ENCODE assay signal across 10 cellular contexts in the genomic region with DNA sequence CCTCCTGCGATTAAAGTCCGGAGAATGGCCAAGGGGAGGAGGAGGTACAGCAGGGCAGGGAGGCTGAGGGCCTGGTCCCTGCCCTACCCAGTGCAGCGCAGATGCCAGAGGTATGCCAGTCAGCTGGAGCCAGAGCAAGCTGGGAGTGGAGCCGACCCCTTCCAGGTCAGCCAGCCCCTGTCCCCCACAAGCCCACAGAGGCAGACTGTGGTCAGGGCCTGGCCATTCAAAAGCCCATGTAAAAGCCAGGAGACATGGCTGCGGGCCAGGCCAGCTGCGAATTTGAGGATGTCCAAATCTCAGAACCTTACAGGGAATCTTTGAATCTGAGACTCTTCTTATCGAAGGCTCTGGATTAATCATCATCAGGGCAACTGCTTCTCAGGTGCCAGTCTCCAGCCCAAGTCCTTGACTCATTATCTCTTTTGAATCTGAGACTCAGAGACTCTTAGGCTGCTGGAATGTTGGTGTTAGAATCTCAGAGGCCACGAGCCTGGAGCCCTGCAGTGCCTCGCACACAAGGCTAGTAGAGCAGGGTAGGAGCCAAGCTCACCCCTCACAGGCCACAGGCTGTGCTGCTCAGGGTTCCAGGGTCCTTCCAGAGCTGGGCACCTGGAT. TPM values are rescaled to one million over a fixed set of nuclear protein-coding genes. Genes with fewer than 3 reads are reported as not detected.
DNase-seq lines count a peak whose midpoint lies in the region; ATAC-seq, FAIRE-seq and TF ChIP-seq lines count a peak whose summit lies in the region.
"Had no signal": no experiment of that assay in that cellular context is flagged by ENCODE, and none has a peak within 500 bp of the region (broad histone marks: within the 10 kb centered on the region; RNA-seq: fewer than 3 reads in every experiment).

No MANE protein-coding gene starts in this region.

- peak overlapping the region; percentile 56 for H3K4me2 ChIP-seq in endothelial cell of umbilical vein (ENCODE audit: insufficient read depth, low read length)

- H3K4me3 ChIP-seq in endothelial cell of umbilical vein (replicated peaks in 1 of 3; ENCODE audit: insufficient read depth in 1 of 3, low read depth in 1 of 3, low read length in 3 of 3) (peak overlapping the region in 2 of 3 experiments; percentile 43 to 49), mucosa of descending colon (no peak overlapping the region), aorta (ENCODE audit: low read length in 2 of 2) (peak overlapping the region; percentile 52 to 57)

- ATAC-seq in stimulated activated naive CD8-positive, alpha-beta T cell treated with anti-CD3 and anti-CD28 coated beads, Interleukin-15, amount 100 ng/mL, for 72 hours = peak; percentile 46
- ATAC-seq in stimulated activated naive CD8-positive, alpha-beta T cell treated with anti-CD3 and anti-CD28 coated beads, Interleukin-15, Interleukin-2, amounts not matched to agents 100 U/mL and 50 U/mL, for 24 hours = no peak
- ATAC-seq in mucosa of descending colon (peak; percentile 56), aorta (ENCODE audit: low FRiP score) (peak; percentile 45), T-cell (replicated peaks in 1 of 4) (no peak)

- no peaks in the 10 kb centered on the region for H3K27me3 Mint-ChIP-seq in stimulated activated naive CD8-positive, alpha-beta T cell treated with anti-CD3 and anti-CD28 coated beads, Interleukin-15, amount 100 ng/mL, for 72 hours
- H3K27me3 Mint-ChIP-seq in T-cell = peaks cover 2 to 22% of the 10 kb centered on the region in 2 donors
- H3K27me3 Mint-ChIP-seq: activated naive CD4-positive, alpha-beta T cell treated with anti-CD3 and anti-CD28 coated beads, Interleukin-2, amount 50 U/mL, for 24 hours had no signal

- H3K4me3 Mint-ChIP-seq in stimulated activated naive CD8-positive, alpha-beta T cell treated with anti-CD3 and anti-CD28 coated beads, Interleukin-15, amount 100 ng/mL, for 72 hours = no peak overlapping the region
- no peak overlapping the region for H3K4me3 Mint-ChIP-seq in T-cell

- no peak for TF ChIP-seq POLR2A in endothelial cell of umbilical vein (IDR thresholded peaks at IDR 0.05; ENCODE audit: low read depth, low read length)

- H3K4me1 ChIP-seq in endothelial cell of umbilical vein (ENCODE audit: control insufficient read depth, extremely low read depth, insufficient read depth, low read length) (peaks cover 9% of the 10 kb centered on the region), mucosa of descending colon (ENCODE audit: low read depth) (no peaks in the 10 kb centered on the region), aorta (ENCODE audit: control insufficient read depth in 1 of 2, insufficient read depth in 2 of 2, low read length in 2 of 2) (no peaks in the 10 kb centered on the region)

- peak overlapping the region; percentile 0 for H2AFZ ChIP-seq in endothelial cell of umbilical vein (ENCODE audit: low read depth, low read length)

- peak overlapping the region; percentile 7 for H3K9ac ChIP-seq in endothelial cell of umbilical vein (replicated peaks; ENCODE audit: extremely low read depth, insufficient read depth, low read length)

- POLR2A ChIA-PET in endothelial cell of umbilical vein (lab: Charles Lee) = no interaction called here
- POLR2A ChIA-PET in T-cell (lab: Charles Lee) = no interaction called here

- no peak for TF ChIP-seq CTCF in endothelial cell of umbilical vein (IDR thresholded peaks at IDR 0.05; ENCODE audit: extremely low read depth in 1 of 2, insufficient read depth in 1 of 2, low read depth in 1 of 2, low read length in 2 of 2)
- TF ChIP-seq CTCF in mucosa of descending colon (IDR thresholded peaks at IDR 0.05) = no peak

- 30 to 40% methylated on average over 9 of the region's 9 CpGs for WGBS in aorta, 2 donors

- H3K36me3 ChIP-seq in endothelial cell of umbilical vein (ENCODE audit: control insufficient read depth in 2 of 2, extremely low read depth in 1 of 2, insufficient read depth in 2 of 2, low read length in 2 of 2) (no peaks in the 10 kb centered on the region), mucosa of descending colon (ENCODE audit: low read depth) (no peaks in the 10 kb centered on the region), aorta (ENCODE audit: control insufficient read depth in 1 of 2, insufficient read depth in 2 of 2, low read length in 1 of 2) (no peaks in the 10 kb centered on the region)

- TSS peak; percentile 51 for BruUV-seq in endothelial cell of umbilical vein (replicated peaks; lab: Mats Ljungman, UMichigan)

- H3K27ac Mint-ChIP-seq in stimulated activated naive CD8-positive, alpha-beta T cell treated with anti-CD3 and anti-CD28 coated beads, Interleukin-15, amount 100 ng/mL, for 72 hours = no peak overlapping the region
- no peak overlapping the region for H3K27ac Mint-ChIP-seq in T-cell
- H3K27ac Mint-ChIP-seq: activated naive CD4-positive, alpha-beta T cell treated with anti-CD3 and anti-CD28 coated beads, Interleukin-2, amount 50 U/mL, for 24 hours had no signal

- H3K27ac ChIP-seq in endothelial cell of umbilical vein (ENCODE audit: insufficient read depth, low read depth, low read length) (peak overlapping the region; percentile 6), aorta (ENCODE audit: low read depth in 1 of 2, low read length in 2 of 2) (peak overlapping the region; percentile 23 to 74)

- H3K9me3 Mint-ChIP-seq in stimulated activated naive CD8-positive, alpha-beta T cell treated with anti-CD3 and anti-CD28 coated beads, Interleukin-15, amount 100 ng/mL, for 72 hours = no peaks in the 10 kb centered on the region
- H3K9me3 Mint-ChIP-seq in T-cell = no peaks in the 10 kb centered on the region
- H3K9me3 Mint-ChIP-seq: activated naive CD4-positive, alpha-beta T cell treated with anti-CD3 and anti-CD28 coated beads, Interleukin-2, amount 50 U/mL, for 24 hours had no signal

- H3K9me3 ChIP-seq in endothelial cell of umbilical vein (replicated peaks; ENCODE audit: control insufficient read depth, insufficient read depth, low read length) = no peaks in the 10 kb centered on the region
- H3K9me3 ChIP-seq in mucosa of descending colon = no peaks in the 10 kb centered on the region
- H3K9me3 ChIP-seq in aorta (ENCODE audit: control insufficient read depth, low read length) = no peaks in the 10 kb centered on the region

- H3K9me1 ChIP-seq in endothelial cell of umbilical vein (replicated peaks; ENCODE audit: control insufficient read depth, extremely low read depth, insufficient read depth, low read length) = no peaks in the 10 kb centered on the region

- no peaks in the 10 kb centered on the region for H3K27me3 ChIP-seq in endothelial cell of umbilical vein (ENCODE audit: control insufficient read depth in 2 of 2, insufficient read depth in 2 of 2, low read length in 2 of 2)
- no peaks in the 10 kb centered on the region for H3K27me3 ChIP-seq in aorta (ENCODE audit: control insufficient read depth in 1 of 2, insufficient read depth in 2 of 2, low read length in 1 of 2)

- no peak for DNase-seq in stimulated activated naive CD8-positive, alpha-beta T cell treated with anti-CD3 and anti-CD28 coated beads, Interleukin-15, amount 100 ng/mL, for 72 hours
- no peak for DNase-seq in stimulated activated naive CD8-positive, alpha-beta T cell treated with anti-CD3 and anti-CD28 coated beads, Interleukin-15, Interleukin-2, amounts not matched to agents 100 U/mL and 50 U/mL, for 24 hours
- DNase-seq in endothelial cell of umbilical vein (ENCODE audit: low read depth, low spot score) (peak; percentile 32), mucosa of descending colon (peak in 2 of 3 donors; percentile 52 to 56), aorta (peak in 1 of 2 donors; percentile 67), T-cell (no peak), NCI-H2227 treated with DMSO at 0.1 percent for 48 hours (lab: John Stamatoyannopoulos, UW) (no peak), NCI-H146 treated with DMSO at 0.1 percent for 48 hours (lab: John Stamatoyannopoulos, UW; ENCODE audit: unreplicated experiment) (no peak)
- DNase-seq: NCI-H524 treated with DMSO at 0.1 percent for 48 hours had no signal

- CTCF ChIA-PET in endothelial cell of umbilical vein (lab: Charles Lee) (no interaction called here), T-cell (lab: Charles Lee) (no interaction called here)

- H3K4me1 Mint-ChIP-seq in stimulated activated naive CD8-positive, alpha-beta T cell treated with anti-CD3 and anti-CD28 coated beads, Interleukin-15, amount 100 ng/mL, for 72 hours = peaks cover 27% of the 10 kb centered on the region
- H3K4me1 Mint-ChIP-seq in T-cell = peaks cover 10 to 24% (median 16%) of the 10 kb centered on the region in 3 donors

- dilution Hi-C loops in endothelial cell of umbilical vein (cut with MboI; ENCODE audit: extremely low pct_ligation_motif_present, low sequenced_read_pairs) = no loop called here

- peak; percentile 72 for FAIRE-seq in endothelial cell of umbilical vein (lab: Jason Lieb, UNC)

- H3K79me2 ChIP-seq in endothelial cell of umbilical vein (ENCODE audit: control insufficient read depth, insufficient read depth, low read length) = no peaks in the 10 kb centered on the region

- no peaks in the 10 kb centered on the region for H4K20me1 ChIP-seq in endothelial cell of umbilical vein (replicated peaks; ENCODE audit: control insufficient read depth, extremely low read depth, insufficient read depth, low read length)

- intact Hi-C loops in endothelial cell of umbilical vein (cut with micrococcal nuclease) (no loop called here), mucosa of descending colon (cut with DNase I, micrococcal nuclease) (no loop called here), aorta (cut with DNase I) (no loop called here)

- H3K36me3 Mint-ChIP-seq in T-cell = no peaks in the 10 kb centered on the region
- H3K36me3 Mint-ChIP-seq: activated naive CD4-positive, alpha-beta T cell treated with anti-CD3 and anti-CD28 coated beads, Interleukin-2, amount 50 U/mL, for 24 hours had no signal

RNA-seq across cellular contexts. Expression of a gene that starts 0.6 kb away (rescaled TPM):
- total RNA-seq in endothelial cell of umbilical vein (9.4 and 9.9 TPM in 2 replicates), mucosa of descending colon (10 to 100 TPM; 28.0 to 39.3 (median 30.9) TPM), aorta (10 to 100 TPM; 17.1 to 27.4 TPM), T-cell (1 to 10 TPM; 1.2 to 2.0 (median 1.4) TPM)
- polyA plus RNA-seq in endothelial cell of umbilical vein (5.4 and 6.7 TPM in 2 replicates), aorta (10 to 100 TPM; 15.2 to 15.4 TPM)
- polyA plus RNA-seq in endothelial cell of umbilical vein (2011; cell fraction: cytosol; rRNA removed) = 5.8 and 6.3 TPM in 2 replicates
- 12.5 and 13.9 TPM in 2 replicates for polyA plus RNA-seq in endothelial cell of umbilical vein (2011; cell fraction: nucleus; rRNA removed)
- polyA plus RNA-seq in endothelial cell of umbilical vein (2012) = 7.1 and 11.5 TPM in 2 replicates
- 6.4 and 8.3 TPM in 2 replicates for polyA minus RNA-seq in endothelial cell of umbilical vein
- 9.2 TPM for polyA minus RNA-seq in endothelial cell of umbilical vein (2011; cell fraction: cytosol; rRNA and poly(A)+ RNA removed)
- polyA minus RNA-seq in endothelial cell of umbilical vein (2011; cell fraction: nucleus; rRNA and poly(A)+ RNA removed) = 7.3 and 8.5 TPM in 2 replicates

RNA-seq across cellular contexts. Expression of a gene that starts 55.8 kb away (rescaled TPM):
- total RNA-seq in endothelial cell of umbilical vein (77.8 and 78.7 TPM in 2 replicates), mucosa of descending colon (100 to 1,000 TPM in 1 of 3 donors, 10 to 100 TPM in 2; 74.5 to 109 (median 80.2) TPM), aorta (100 to 1,000 TPM in 1 of 2 donors, 10 to 100 TPM in 1; 78.7 to 118 TPM), T-cell (100 to 1,000 TPM; 130 to 329 (median 197) TPM)
- polyA plus RNA-seq in endothelial cell of umbilical vein (44.7 and 45.9 TPM in 2 replicates), aorta (10 to 100 TPM; 14.0 to 37.1 TPM)
- 39.2 and 42.3 TPM in 2 replicates for polyA plus RNA-seq in endothelial cell of umbilical vein (2011; cell fraction: cytosol; rRNA removed)
- polyA plus RNA-seq in endothelial cell of umbilical vein (2011; cell fraction: nucleus; rRNA removed) = 187 and 192 TPM in 2 replicates
- 45.0 and 47.6 TPM in 2 replicates for polyA plus RNA-seq in endothelial cell of umbilical vein (2012)
- polyA minus RNA-seq in endothelial cell of umbilical vein = 86.8 and 96.4 TPM in 2 replicates
- 86.4 TPM for polyA minus RNA-seq in endothelial cell of umbilical vein (2011; cell fraction: cytosol; rRNA and poly(A)+ RNA removed)
- 111 TPM in 2 replicates for polyA minus RNA-seq in endothelial cell of umbilical vein (2011; cell fraction: nucleus; rRNA and poly(A)+ RNA removed)

Comparison
In these comparisons a context has a peak if more than half of its experiments do, and no peak if none do; other contexts are left out.
1. ATAC-seq: peak in stimulated activated naive CD8-positive, alpha-beta T cell treated with anti-CD3 and anti-CD28 coated beads, Interleukin-15, amount 100 ng/mL, for 72 hours (single experiment), mucosa of descending colon (single experiment) and aorta (single experiment); none in stimulated activated naive CD8-positive, alpha-beta T cell treated with anti-CD3 and anti-CD28 coated beads, Interleukin-15, Interleukin-2, amounts not matched to agents 100 U/mL and 50 U/mL, for 24 hours (single experiment) and T-cell (0 of 4).
2. DNase-seq: peak in endothelial cell of umbilical vein (single experiment) and mucosa of descending colon (2 of 3); none in stimulated activated naive CD8-positive, alpha-beta T cell treated with anti-CD3 and anti-CD28 coated beads, Interleukin-15, amount 100 ng/mL, for 72 hours (0 of 2), stimulated activated naive CD8-positive, alpha-beta T cell treated with anti-CD3 and anti-CD28 coated beads, Interleukin-15, Interleukin-2, amounts not matched to agents 100 U/mL and 50 U/mL, for 24 hours (single experiment), T-cell (0 of 34), NCI-H2227 treated with DMSO at 0.1 percent for 48 hours (single experiment) and NCI-H146 treated with DMSO at 0.1 percent for 48 hours (single experiment).